16 cellular contexts compared by ENCODE assay signal in genomic region chr1:194044892-194045291, GRCh38.
DNase-seq lines count a peak whose midpoint lies in the region; ATAC-seq, FAIRE-seq and TF ChIP-seq lines count a peak whose summit lies in the region.
"Had no signal": no experiment of that assay in that cellular context is flagged by ENCODE, and none has a peak within 500 bp of the region (broad histone marks: within the 10 kb centered on the region; RNA-seq: fewer than 3 reads in every experiment).

No MANE protein-coding gene starts in this region.

- H3K27me3 Mint-ChIP-seq in CD4-positive, CD25-positive, alpha-beta regulatory T cell = no peaks in the 10 kb centered on the region
- no peaks in the 10 kb centered on the region for H3K27me3 Mint-ChIP-seq in activated CD4-positive, alpha-beta T cell treated with anti-CD3 and anti-CD28 coated beads, Interleukin-2, amount 10 ng/mL, durations not matched to agents 7 days and 5 days

- H3K4me1 ChIP-seq in CD4-positive, CD25-positive, alpha-beta regulatory T cell (ENCODE audit: control insufficient read depth, insufficient read depth, low read length, poor library complexity, severe bottlenecking) = no peaks in the 10 kb centered on the region
- H3K4me1 ChIP-seq in SK-N-SH (ENCODE audit: control insufficient read depth in 1 of 2, insufficient read depth in 2 of 2, low read depth in 1 of 2, low read length in 1 of 2) (no peaks in the 10 kb centered on the region; a peak in 2 of 4 replicates), keratinocyte (ENCODE audit: control insufficient read depth, extremely low read depth, insufficient read depth, low read length) (peaks cover 17% of the 10 kb centered on the region)
- H3K4me1 ChIP-seq: BE2C had no signal

- H3K9me2 ChIP-seq in SK-N-SH = no peaks in the 10 kb centered on the region

- H2AFZ ChIP-seq in SK-N-SH (ENCODE audit: low read depth) (0 out of 2 replicates have a peak overlapping the region, but pooled peaks have one; percentile 37), keratinocyte (ENCODE audit: control insufficient read depth, low read length) (peak overlapping the region; percentile 41)
- H2AFZ ChIP-seq: PC-9 had no signal

- H3K27ac ChIP-seq in CD4-positive, CD25-positive, alpha-beta regulatory T cell (ENCODE audit: insufficient read depth, low read length, poor library complexity, severe bottlenecking) = no peak overlapping the region
- H3K27ac ChIP-seq in SK-N-SH (ENCODE audit: low read depth in 2 of 2, low read length in 1 of 2) (peak overlapping the region in 1 of 2 experiments; percentile 58; a peak in 3 of 4 replicates), keratinocyte (ENCODE audit: control insufficient read depth, insufficient read depth, low read length) (peak overlapping the region; percentile 65)
- H3K27ac ChIP-seq: HL-60, PC-9 had no signal

- 22% methylated on average over 1 of the region's 1 CpG for WGBS in SK-N-SH (ENCODE audit: low lambda C conversion rate)

- H3K4me2 ChIP-seq in SK-N-SH (no peak overlapping the region), keratinocyte (ENCODE audit: control insufficient read depth, extremely low read depth, insufficient read depth, low read depth, low read length) (peak overlapping the region; percentile 38)
- H3K4me2 ChIP-seq: PC-9 had no signal

- H3K4me3 Mint-ChIP-seq in CD4-positive, CD25-positive, alpha-beta regulatory T cell = peak overlapping the region in 1 of 4 donors; percentile 53
- no peak overlapping the region for H3K4me3 Mint-ChIP-seq in activated CD4-positive, alpha-beta T cell treated with anti-CD3 and anti-CD28 coated beads, Interleukin-2, amount 10 ng/mL, durations not matched to agents 7 days and 5 days

- FAIRE-seq in keratinocyte (lab: Jason Lieb, UNC) = peak; percentile 20
- FAIRE-seq: K562 had no signal

- H3K9me3 Mint-ChIP-seq in CD4-positive, CD25-positive, alpha-beta regulatory T cell = peaks cover 0 to 3% (median 0%) of the 10 kb centered on the region in 7 donors
- H3K9me3 Mint-ChIP-seq in activated CD4-positive, alpha-beta T cell treated with anti-CD3 and anti-CD28 coated beads, Interleukin-2, amount 10 ng/mL, durations not matched to agents 7 days and 5 days = peaks cover 9% of the 10 kb centered on the region

- no peaks in the 10 kb centered on the region for H3K36me3 ChIP-seq in CD4-positive, CD25-positive, alpha-beta regulatory T cell (ENCODE audit: control insufficient read depth, insufficient read depth, low read length)
- no peaks in the 10 kb centered on the region for H3K36me3 ChIP-seq in SK-N-SH (replicated peaks in 1 of 2; ENCODE audit: control insufficient read depth in 1 of 2, insufficient read depth in 2 of 2, low read length in 1 of 2)
- no peaks in the 10 kb centered on the region for H3K36me3 ChIP-seq in keratinocyte (ENCODE audit: control insufficient read depth in 2 of 2, extremely low read depth in 1 of 2, insufficient read depth in 2 of 2, low read length in 2 of 2)
- H3K36me3 ChIP-seq: BE2C had no signal

- H3K79me2 ChIP-seq in SK-N-SH (ENCODE audit: insufficient read depth) (no peaks in the 10 kb centered on the region), keratinocyte (ENCODE audit: control insufficient read depth, insufficient read depth, low read length) (no peaks in the 10 kb centered on the region)

- POLR2A ChIA-PET in SK-N-SH (lab: Yijun Ruan, JAX) = no interaction called here
- POLR2A ChIA-PET in activated CD4-positive, alpha-beta T cell treated with anti-CD3 and anti-CD28 coated beads, Interleukin-2, amount 10 ng/mL, durations not matched to agents 7 days and 5 days (lab: Charles Lee) = no interaction called here

- H4K20me1 ChIP-seq in SK-N-SH (ENCODE audit: insufficient read depth) = no peaks in the 10 kb centered on the region
- H4K20me1 ChIP-seq in keratinocyte (ENCODE audit: control insufficient read depth, extremely low read depth, insufficient read depth, low read length) = no peaks in the 10 kb centered on the region

- DNase-seq in CD4-positive, CD25-positive, alpha-beta regulatory T cell = no peak
- no peak for DNase-seq in SK-N-SH
- DNase-seq in keratinocyte (ENCODE audit: low read depth, low spot score) = no peak
- DNase-seq in NCI-H226 = no peak
- no peak for DNase-seq in activated CD4-positive, alpha-beta T cell treated with anti-CD3 and anti-CD28 coated beads, Interleukin-2, amount 10 ng/mL, durations not matched to agents 7 days and 5 days
- DNase-seq in UCSD-AML1 (lab: John Stamatoyannopoulos, UW; ENCODE audit: unreplicated experiment) = no peak
- DNase-seq in cortex of kidney (lab: John Stamatoyannopoulos, UW) = no peak
- DNase-seq: BE2C; NCI-H1436 treated with DMSO at 0.1 percent for 48 hours; NCI-H2081 treated with DMSO at 0.1 percent for 48 hours; NCI-H526; NK-92 treated with Interleukin-12 subunit alpha and Interleukin-12 subunit beta, amount 100 ng/mL, for 24 hours; PC-9 had no signal

- dilution Hi-C loops in keratinocyte (cut with MboI; ENCODE audit: extremely low pct_ligation_motif_present, low sequenced_read_pairs) = no loop called here

- no peak for TF ChIP-seq EP300 in SK-N-SH (IDR thresholded peaks at IDR 0.05; ENCODE audit: borderline replicate concordance in 1 of 2, low read depth in 1 of 2, low read length in 1 of 2)

- no peaks in the 10 kb centered on the region for H3K9me3 ChIP-seq in CD4-positive, CD25-positive, alpha-beta regulatory T cell (ENCODE audit: control insufficient read depth in 2 of 2, low read length in 2 of 2)
- H3K9me3 ChIP-seq in SK-N-SH (no peaks in the 10 kb centered on the region), keratinocyte (ENCODE audit: control insufficient read depth, low read depth, low read length) (no peaks in the 10 kb centered on the region)
- H3K9me3 ChIP-seq: BE2C had no signal

- H3K36me3 Mint-ChIP-seq in CD4-positive, CD25-positive, alpha-beta regulatory T cell = no peaks in the 10 kb centered on the region
- peaks cover 6% of the 10 kb centered on the region for H3K36me3 Mint-ChIP-seq in activated CD4-positive, alpha-beta T cell treated with anti-CD3 and anti-CD28 coated beads, Interleukin-2, amount 10 ng/mL, durations not matched to agents 7 days and 5 days (ENCODE audit: low read depth)

- H3F3A ChIP-seq in SK-N-SH (replicated peaks; ENCODE audit: insufficient read depth) = peaks cover 22% of the 10 kb centered on the region

- ATAC-seq in CD4-positive, CD25-positive, alpha-beta regulatory T cell (ENCODE audit: low read depth in 2 of 2) = peak in 1 of 2 donors; percentile 16
- ATAC-seq in HG03025 (IDR thresholded peaks at IDR 0.05; ENCODE audit: low FRiP score, unreplicated experiment) = peak; percentile 12
- ATAC-seq: K562 had no signal

- peak overlapping the region in 2 of 3 donors; percentile 10 to 74 for H3K27ac Mint-ChIP-seq in CD4-positive, CD25-positive, alpha-beta regulatory T cell
- no peak overlapping the region for H3K27ac Mint-ChIP-seq in activated CD4-positive, alpha-beta T cell treated with anti-CD3 and anti-CD28 coated beads, Interleukin-2, amount 10 ng/mL, durations not matched to agents 7 days and 5 days

- no peak overlapping the region for H3K4me3 ChIP-seq in CD4-positive, CD25-positive, alpha-beta regulatory T cell (ENCODE audit: low read depth, low read length)
- no peak overlapping the region for H3K4me3 ChIP-seq in SK-N-SH (ENCODE audit: low read depth in 2 of 2, low read length in 1 of 2)
- no peak overlapping the region for H3K4me3 ChIP-seq in keratinocyte (ENCODE audit: control insufficient read depth in 2 of 3, extremely low read depth in 1 of 3, insufficient read depth in 2 of 3, low read depth in 1 of 3, low read length in 3 of 3)
- H3K4me3 ChIP-seq: K562, PC-9 had no signal

- CTCF ChIA-PET in SK-N-SH (lab: Yijun Ruan, JAX) = no interaction called here
- CTCF ChIA-PET in activated CD4-positive, alpha-beta T cell treated with anti-CD3 and anti-CD28 coated beads, Interleukin-2, amount 10 ng/mL, durations not matched to agents 7 days and 5 days (lab: Charles Lee) = no interaction called here

- no peaks in the 10 kb centered on the region for H3K9me1 ChIP-seq in keratinocyte (ENCODE audit: control insufficient read depth, extremely low read depth, insufficient read depth, low read length)

- H3K9ac ChIP-seq in SK-N-SH (no peak overlapping the region), keratinocyte (ENCODE audit: control insufficient read depth, extremely low read depth, insufficient read depth, low read length) (no peak overlapping the region)

- TF ChIP-seq CTCF in SK-N-SH (IDR thresholded peaks at IDR 0.05) = no peak
- TF ChIP-seq CTCF in keratinocyte (optimal IDR thresholded peaks at IDR 0.05 in 1 of 3, IDR thresholded peaks at IDR 0.05 in 1 of 3, conservative IDR thresholded peaks at IDR 0.05 in 1 of 3; ENCODE audit: extremely low read depth in 1 of 3, insufficient read depth in 2 of 3, low read length in 3 of 3) = peak in 1 of 3 experiments; percentile 6

- H3K4me1 Mint-ChIP-seq in CD4-positive, CD25-positive, alpha-beta regulatory T cell = peaks cover 0 to 29% (median 22%) of the 10 kb centered on the region in 4 donors
- peaks cover 16% of the 10 kb centered on the region for H3K4me1 Mint-ChIP-seq in activated CD4-positive, alpha-beta T cell treated with anti-CD3 and anti-CD28 coated beads, Interleukin-2, amount 10 ng/mL, durations not matched to agents 7 days and 5 days

- no peaks in the 10 kb centered on the region for H3K27me3 ChIP-seq in CD4-positive, CD25-positive, alpha-beta regulatory T cell (ENCODE audit: control insufficient read depth, insufficient read depth, low read length)
- no peaks in the 10 kb centered on the region for H3K27me3 ChIP-seq in SK-N-SH (ENCODE audit: insufficient read depth)
- no peaks in the 10 kb centered on the region for H3K27me3 ChIP-seq in keratinocyte (ENCODE audit: control insufficient read depth, extremely low read depth, insufficient read depth, low read length)
- H3K27me3 ChIP-seq: BE2C had no signal

- no peak for TF ChIP-seq RAD21 in SK-N-SH (IDR thresholded peaks at IDR 0.05; ENCODE audit: low read length)

TF ChIP-seq in SK-N-SH, 30 proteins besides CTCF, POLR2A, EP300 and RAD21:
- no peak for TF ChIP-seq MEF2A (IDR thresholded peaks at IDR 0.05; ENCODE audit: borderline replicate concordance, low read depth)
- TF ChIP-seq MXI1 (IDR thresholded peaks at IDR 0.05; ENCODE audit: low read depth, low read length) = no peak
- TF ChIP-seq RXRA (IDR thresholded peaks at IDR 0.05; ENCODE audit: borderline replicate concordance, low read depth) = no peak
- no peak for TF ChIP-seq ELF1 (IDR thresholded peaks at IDR 0.05)
